In the genomic region with DNA sequence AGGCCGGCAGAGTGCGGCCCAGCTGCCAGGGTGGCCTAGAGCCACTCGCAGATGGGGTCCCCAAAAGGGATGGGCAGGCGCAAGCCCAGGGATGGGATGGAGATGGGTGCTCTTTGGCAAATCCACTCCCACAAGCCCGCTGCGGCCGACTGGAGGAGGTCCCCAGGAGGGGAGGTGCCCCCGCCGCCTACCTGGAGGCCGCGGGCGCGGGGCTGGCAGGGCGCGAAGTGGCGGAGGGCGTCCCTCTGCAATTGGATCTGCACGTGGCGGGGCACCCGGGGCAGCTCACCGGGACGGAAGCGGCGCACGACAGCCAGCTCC, we compare ENCODE assay signal across 8 cellular contexts. TPM values are rescaled to one million over a fixed set of nuclear protein-coding genes. Genes with fewer than 3 reads are reported as not detected.
DNase-seq lines count a peak whose midpoint lies in the region; ATAC-seq and TF ChIP-seq lines count a peak whose summit lies in the region.

No MANE protein-coding gene starts in this region.

- peak overlapping the region; percentile 84 for H3K4me3 Mint-ChIP-seq in mesothelial cell of epicardium

- H4K20me1 ChIP-seq in BLaER1 treated with 17β-estradiol and CSF1 and Interleukin-3, amounts not matched to agents 10 nM and 100 nM, result no peaks in the 10 kb centered on the region

- peak; percentile 80 for TF ChIP-seq POLR2A in breast epithelium (IDR thresholded peaks at IDR 0.05)

- H3K9me3 ChIP-seq in BLaER1 treated with 17β-estradiol and CSF1 and Interleukin-3, amounts not matched to agents 10 nM and 100 nM (replicated peaks in 1 of 11), result no peaks in the 10 kb centered on the region
- H3K9me3 ChIP-seq in HUES48 (ENCODE audit: control insufficient read depth, insufficient read depth, low read length), result no peaks in the 10 kb centered on the region
- no peaks in the 10 kb centered on the region for H3K9me3 ChIP-seq in breast epithelium

- H3K9me3 Mint-ChIP-seq in mesothelial cell of epicardium, result no peaks in the 10 kb centered on the region

- intact Hi-C loops in breast epithelium (cut with DNase I; ENCODE audit: low total_unique reads), result loop anchor here (10.0 kb wide), 1 partner anchor 253 kb away; a partner anchor contains a TSS

- peak overlapping the region; percentile 90 for H3K27ac Mint-ChIP-seq in mesothelial cell of epicardium

- H3K36me3 ChIP-seq in BLaER1 treated with 17β-estradiol and CSF1 and Interleukin-3, amounts not matched to agents 10 nM and 100 nM, result peaks cover 11 to 23% (median 14%) of the 10 kb centered on the region in 11 experiments; a peak in 17 of 22 replicates
- no peaks in the 10 kb centered on the region for H3K36me3 ChIP-seq in HUES48 (ENCODE audit: control insufficient read depth, insufficient read depth, low read length)
- no peaks in the 10 kb centered on the region for H3K36me3 ChIP-seq in breast epithelium

- peak; percentile 19 for ATAC-seq in GM19455 (IDR thresholded peaks at IDR 0.05; ENCODE audit: unreplicated experiment)

- no peaks in the 10 kb centered on the region for H3K36me3 Mint-ChIP-seq in mesothelial cell of epicardium

- H3K9ac ChIP-seq in BLaER1 treated with 17β-estradiol and CSF1 and Interleukin-3, amounts not matched to agents 10 nM and 100 nM, result peak overlapping the region; percentile 84 to 98 (median 92)
- peak overlapping the region; percentile 46; the same call in 1 of the 2 replicates for H3K9ac ChIP-seq in HUES48 (ENCODE audit: low read depth, low read length)

- H3K4me3 ChIP-seq in BLaER1 treated with 17β-estradiol and CSF1 and Interleukin-3, amounts not matched to agents 10 nM and 100 nM, result peak overlapping the region; percentile 65 to 83 (median 72)
- H3K4me3 ChIP-seq in HUES48 (ENCODE audit: low read depth, low read length) (peak overlapping the region; percentile 94), breast epithelium (peak overlapping the region; percentile 65 to 90 (median 86))

- H3K27ac ChIP-seq in BLaER1 treated with 17β-estradiol and CSF1 and Interleukin-3, amounts not matched to agents 10 nM and 100 nM, result peak overlapping the region; percentile 80 to 99 (median 92)
- H3K27ac ChIP-seq in HUES48 (ENCODE audit: low read depth, low read length) (peak overlapping the region; percentile 97), breast epithelium (peak overlapping the region; percentile 99)

- TF ChIP-seq CTCF in breast epithelium (IDR thresholded peaks at IDR 0.05), result peak in 1 of 3 donors; percentile 18
- TF ChIP-seq CTCF in mesothelial cell of epicardium (IDR thresholded peaks at IDR 0.05; ENCODE audit: unreplicated experiment), result no peak

- H3K27me3 ChIP-seq in BLaER1 treated with 17β-estradiol and CSF1 and Interleukin-3, amounts not matched to agents 10 nM and 100 nM, result no peaks in the 10 kb centered on the region
- H3K27me3 ChIP-seq in HUES48 (ENCODE audit: control insufficient read depth, insufficient read depth, low read length) (peaks cover 52% of the 10 kb centered on the region), breast epithelium (no peaks in the 10 kb centered on the region)

- peaks cover 43 to 57% (median 53%) of the 10 kb centered on the region in 10 experiments for H3K4me1 ChIP-seq in BLaER1 treated with 17β-estradiol and CSF1 and Interleukin-3, amounts not matched to agents 10 nM and 100 nM
- peaks cover 4% of the 10 kb centered on the region; the same call in 1 of the 2 replicates for H3K4me1 ChIP-seq in HUES48 (ENCODE audit: control insufficient read depth, insufficient read depth, low read length)
- peaks cover 8 to 22% of the 10 kb centered on the region in 2 donors for H3K4me1 ChIP-seq in breast epithelium

- DNase-seq in breast epithelium (ENCODE audit: low spot score in 2 of 2) (no peak), mesothelial cell of epicardium (ENCODE audit: low spot score in 2 of 2, unreplicated experiment in 2 of 2) (no peak), SIG-M5 treated with dmso at 0.1 percent for 504 hours (lab: John Stamatoyannopoulos, UW; ENCODE audit: unreplicated experiment) (no peak), occipital lobe (lab: John Stamatoyannopoulos, UW) (no peak), DMS79 (lab: John Stamatoyannopoulos, UW) (no peak)

- peak overlapping the region; percentile 87 to 99 (median 95) for H3K4me2 ChIP-seq in BLaER1 treated with 17β-estradiol and CSF1 and Interleukin-3, amounts not matched to agents 10 nM and 100 nM

- H3K27me3 Mint-ChIP-seq in mesothelial cell of epicardium (ENCODE audit: low read depth), result no peaks in the 10 kb centered on the region

- peaks cover 27% of the 10 kb centered on the region for H3K4me1 Mint-ChIP-seq in mesothelial cell of epicardium

RNA-seq across cellular contexts. Expression of a gene that starts 0.7 kb away (rescaled TPM):
- total RNA-seq in breast epithelium, result 10 to 100 TPM in 1 of 3 donors, 1 to 10 TPM in 2; 8.2 to 11.6 (median 9.4) TPM
- total RNA-seq in mesothelial cell of epicardium, result 9.3 to 11.5 TPM (median 10.7 TPM) in 3 replicates
- total RNA-seq in occipital lobe, result 5.8 TPM

RNA-seq across cellular contexts. Expression of a gene that starts 4.7 kb away (rescaled TPM):
- 10 to 100 TPM; 28.8 to 55.5 (median 48.2) TPM for total RNA-seq in breast epithelium
- total RNA-seq in mesothelial cell of epicardium, result 27.1 to 30.1 TPM (median 27.9 TPM) in 3 replicates
- total RNA-seq in occipital lobe, result 17.8 TPM

RNA-seq across cellular contexts. Expression of a gene that starts 16.0 kb away (rescaled TPM):
- total RNA-seq in breast epithelium (10 to 100 TPM; 10.8 to 15.4 (median 12.0) TPM), mesothelial cell of epicardium (11.9 to 14.4 TPM (median 13.7 TPM) in 3 replicates), occipital lobe (2.5 TPM)

RNA-seq across cellular contexts. Expression of a gene that starts 19.3 kb away (rescaled TPM):
- total RNA-seq in breast epithelium (10 to 100 TPM; 45.9 to 87.2 (median 74.1) TPM), mesothelial cell of epicardium (354 to 362 TPM (median 361 TPM) in 3 replicates), occipital lobe (59.6 TPM)

RNA-seq across cellular contexts. Expression of a gene that starts 50.8 kb away (rescaled TPM):
- total RNA-seq in breast epithelium, result 10 to 100 TPM in 2 of 3 donors, 1 to 10 TPM in 1; 6.4 to 53.7 (median 52.1) TPM
- 47.7 to 50.5 TPM (median 49.0 TPM) in 3 replicates for total RNA-seq in mesothelial cell of epicardium
- total RNA-seq in occipital lobe, result 158 TPM
